Comparison of ENCODE assay signal across 2 cellular contexts in genomic region chr6:7691675-7692452, GRCh38.
A peak's percentile ranks its signal among the peaks of the same experiment; 100 is the strongest.
TF ChIP-seq lines count a peak whose summit lies in the region.

No MANE protein-coding gene starts in this region.

TF ChIP-seq in A549, 52 proteins besides CTCF, POLR2A, EP300 and RAD21 (continued from another document):
- peak; percentile 68 for TF ChIP-seq MAX (IDR thresholded peaks at IDR 0.05)
- no peak for TF ChIP-seq ELK1 (IDR thresholded peaks at IDR 0.05; ENCODE audit: low read depth, low read length)
- peak; percentile 74 for TF ChIP-seq USF2 (IDR thresholded peaks at IDR 0.05)
- TF ChIP-seq RCOR1 (IDR thresholded peaks at IDR 0.05; ENCODE audit: low read depth, low read length): no peak
- peak; percentile 74 for TF ChIP-seq JUNB (IDR thresholded peaks at IDR 0.05)
- peak; percentile 60 for TF ChIP-seq MAFK (IDR thresholded peaks at IDR 0.05; ENCODE audit: partially characterized antibody)
- TF ChIP-seq MYC (IDR thresholded peaks at IDR 0.05; ENCODE audit: borderline replicate concordance, low read length): peak; percentile 32; the same call in 1 of the 2 replicates

TF ChIP-seq in HEK293, 187 proteins besides CTCF, POLR2A, EP300 and RAD21 (continued from another document):
- no peak for TF ChIP-seq PRDM2 (tag by site-specific recombination; IDR thresholded peaks at IDR 0.05; ENCODE audit: borderline replicate concordance)
